ENCODE assay signal across 21 cellular contexts in genomic region chr1:102836991-102837390, GRCh38.
"Had no signal": no experiment of that assay in that cellular context is flagged by ENCODE, and none has a peak within 500 bp of the region (broad histone marks: within the 10 kb centered on the region; RNA-seq: fewer than 3 reads in every experiment).

No MANE protein-coding gene starts in this region.

- H3K4me3 ChIP-seq: coronary artery, left lung, neural progenitor cell, prostate gland, skin epidermis, thoracic aorta, tibial nerve, vagina had no signal

- H3K36me3 Mint-ChIP-seq: naive thymus-derived CD4-positive, alpha-beta T cell; neural progenitor cell; stimulated activated naive B cell treated with anti-CD40 and anti-IgM and Interleukin-4, amounts not matched to agents 10 μg/mL and 1 μg/mL and 100 μg/mL, for 72 hours had no signal

- H3K4me1 ChIP-seq: left lung, neural progenitor cell, prostate gland, tibial nerve, vagina had no signal

- H3K9me3 ChIP-seq: prostate gland, thoracic aorta, tibial nerve, vagina had no signal

- H3K4me2 ChIP-seq: neural progenitor cell had no signal

- H3K9me3 Mint-ChIP-seq: neural progenitor cell had no signal

- DNase-seq: dermis blood vessel endothelial cell; effector memory CD4-positive, alpha-beta T cell; left cardiac atrium; left lung; mesenchymal stem cell; naive thymus-derived CD4-positive, alpha-beta T cell; nucleus accumbens; right cardiac atrium; stimulated activated CD4-positive, alpha-beta T cell treated with anti-CD3 and anti-CD28 coated beads, Interleukin-15, amount 100 ng/mL, for 24 hours; stimulated activated CD4-positive, alpha-beta T cell treated with anti-CD3 and anti-CD28 coated beads, Interleukin-2, amount 100 ng/mL, for 48 hours; stimulated activated naive B cell treated with anti-CD40 and anti-IgM and Interleukin-4, amounts not matched to agents 10 μg/mL and 1 μg/mL and 100 μg/mL, for 72 hours had no signal

- H3K36me3 ChIP-seq: left lung, neural progenitor cell, prostate gland, thoracic aorta, tibial nerve, vagina had no signal

- H3K27me3 ChIP-seq: left lung, neural progenitor cell, tibial nerve, vagina had no signal

- H3K27me3 Mint-ChIP-seq: naive thymus-derived CD4-positive, alpha-beta T cell; stimulated activated naive B cell treated with anti-CD40 and anti-IgM and Interleukin-4, amounts not matched to agents 10 μg/mL and 1 μg/mL and 100 μg/mL, for 72 hours; stimulated activated naive CD8-positive, alpha-beta T cell treated with anti-CD3 and anti-CD28 coated beads, Interleukin-15, Interleukin-2, amounts not matched to agents 100 ng/mL and 50 ng/mL, for 24 hours had no signal

- H3K27ac ChIP-seq: coronary artery, left lung, neural progenitor cell, prostate gland, skin epidermis, thoracic aorta, tibial nerve, vagina had no signal

- H2AFZ ChIP-seq: neural progenitor cell had no signal

- H3K4me1 Mint-ChIP-seq: naive thymus-derived CD4-positive, alpha-beta T cell; neural progenitor cell; stimulated activated naive B cell treated with anti-CD40 and anti-IgM and Interleukin-4, amounts not matched to agents 10 μg/mL and 1 μg/mL and 100 μg/mL, for 72 hours had no signal

- H3K4me3 Mint-ChIP-seq: mesothelial cell of epicardium; naive thymus-derived CD4-positive, alpha-beta T cell; nephron; neural progenitor cell; stimulated activated naive B cell treated with anti-CD40 and anti-IgM and Interleukin-4, amounts not matched to agents 10 μg/mL and 1 μg/mL and 100 μg/mL, for 72 hours; stimulated activated naive CD8-positive, alpha-beta T cell treated with anti-CD3 and anti-CD28 coated beads, Interleukin-15, Interleukin-2, amounts not matched to agents 100 ng/mL and 50 ng/mL, for 24 hours had no signal

- H3K27ac Mint-ChIP-seq: naive thymus-derived CD4-positive, alpha-beta T cell; neural progenitor cell; stimulated activated naive B cell treated with anti-CD40 and anti-IgM and Interleukin-4, amounts not matched to agents 10 μg/mL and 1 μg/mL and 100 μg/mL, for 72 hours; stimulated activated naive CD8-positive, alpha-beta T cell treated with anti-CD3 and anti-CD28 coated beads, Interleukin-15, Interleukin-2, amounts not matched to agents 100 ng/mL and 50 ng/mL, for 24 hours had no signal

- ATAC-seq: left cardiac atrium; left lung; naive thymus-derived CD4-positive, alpha-beta T cell; right cardiac atrium; stimulated activated naive B cell treated with anti-CD40 and anti-IgM and Interleukin-4, amounts not matched to agents 10 μg/mL and 1 μg/mL and 100 μg/mL, for 72 hours had no signal
